15 cellular contexts compared by ENCODE assay signal in the genomic region with DNA sequence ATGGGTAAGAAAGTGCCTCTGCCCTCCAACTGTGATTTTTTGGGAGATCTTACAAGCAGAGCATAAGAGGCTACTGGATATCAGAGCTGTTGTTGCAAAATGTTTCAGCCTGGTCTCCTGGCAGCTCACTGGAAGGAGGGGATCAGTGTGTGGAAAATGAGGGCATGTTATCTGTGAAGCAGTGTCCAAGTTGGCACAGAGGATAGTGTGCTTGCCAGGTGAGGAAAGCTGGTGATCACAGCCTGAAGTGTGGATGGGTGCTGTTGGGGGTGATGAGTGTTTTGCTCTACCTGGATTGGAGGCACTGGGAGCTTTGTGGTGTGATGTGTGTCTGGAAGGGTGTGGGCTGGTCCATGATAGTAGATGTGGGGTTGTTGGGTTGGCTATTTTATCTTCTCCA.
DNase-seq lines count a peak whose midpoint lies in the region; ATAC-seq and TF ChIP-seq lines count a peak whose summit lies in the region.
"Had no signal": no experiment of that assay in that cellular context is flagged by ENCODE, and none has a peak within 500 bp of the region (broad histone marks: within the 10 kb centered on the region; RNA-seq: fewer than 3 reads in every experiment).

No MANE protein-coding gene starts in this region.

- peaks cover 85% of the 10 kb centered on the region for H3K4me1 Mint-ChIP-seq in activated CD8-positive, alpha-beta memory T cell treated with anti-CD3 and anti-CD28 coated beads, Interleukin-2, amount 10 ng/mL, durations not matched to agents 7 days and 5 days
- peaks cover 88 to 91% of the 10 kb centered on the region in 2 donors for H3K4me1 Mint-ChIP-seq in natural killer cell

- no peak for DNase-seq in activated CD8-positive, alpha-beta memory T cell treated with anti-CD3 and anti-CD28 coated beads, Interleukin-2, amount 10 ng/mL, durations not matched to agents 7 days and 5 days
- DNase-seq in activated CD8-positive, alpha-beta memory T cell treated with anti-CD3 and anti-CD28 coated beads, Interleukin-2, amount 50 U/mL, for 4 hours: no peak
- peak; percentile 37 for DNase-seq in amniotic epithelial cell (ENCODE audit: low read depth)
- no peak for DNase-seq in natural killer cell
- no peak for DNase-seq in HEK293T (ENCODE audit: extremely low spot score)
- no peak for DNase-seq in SKM-1 treated with dmso at 0.1 percent for 144 hours (lab: John Stamatoyannopoulos, UW; ENCODE audit: unreplicated experiment)
- DNase-seq: AML-193; CD4-positive, CD25-positive, alpha-beta regulatory T cell; DMS53; NCI-H1417; NCI-H2029 treated with DMSO at 0.1 percent for 48 hours; NCI-H526 treated with DMSO at 0.1 percent for 48 hours; SHP77 had no signal

- no peak overlapping the region for H2AFZ ChIP-seq in Loucy (ENCODE audit: low read length)

- POLR2A ChIA-PET in HEK293T (lab: Yijun Ruan, JAX): no interaction called here

- H3K36me3 Mint-ChIP-seq in activated CD8-positive, alpha-beta memory T cell treated with anti-CD3 and anti-CD28 coated beads, Interleukin-2, amount 10 ng/mL, durations not matched to agents 7 days and 5 days: peaks cover 77% of the 10 kb centered on the region
- peaks cover 12% of the 10 kb centered on the region for H3K36me3 Mint-ChIP-seq in natural killer cell

- ATAC-seq in activated CD8-positive, alpha-beta memory T cell treated with anti-CD3 and anti-CD28 coated beads, Interleukin-2, amount 10 ng/mL, durations not matched to agents 7 days and 5 days: no peak
- ATAC-seq in natural killer cell: no peak
- ATAC-seq in GM19035 (IDR thresholded peaks at IDR 0.05; ENCODE audit: unreplicated experiment): no peak

- H3K4me2 ChIP-seq in Loucy (ENCODE audit: low read depth, low read length, poor library complexity, severe bottlenecking): peak overlapping the region; percentile 94

- H3K36me3 ChIP-seq in Loucy (ENCODE audit: insufficient read depth, low read length): peaks cover 28% of the 10 kb centered on the region

- H4K20me1 ChIP-seq in Loucy (ENCODE audit: insufficient read depth, low read length, poor library complexity, severe bottlenecking): peaks cover 12% of the 10 kb centered on the region

- H3K27me3 ChIP-seq in Loucy (ENCODE audit: insufficient read depth, low read length, poor library complexity, severe bottlenecking): no peaks in the 10 kb centered on the region

- H3K9me3 ChIP-seq in Loucy (ENCODE audit: insufficient read depth, low read depth, low read length): no peaks in the 10 kb centered on the region

- H3F3A ChIP-seq in Loucy (ENCODE audit: low read depth): peaks cover 27% of the 10 kb centered on the region

- no peaks in the 10 kb centered on the region for H3K9me2 ChIP-seq in Loucy (replicated peaks; ENCODE audit: low read depth, low read length)

- peaks cover 8% of the 10 kb centered on the region for H3K9me3 Mint-ChIP-seq in activated CD8-positive, alpha-beta memory T cell treated with anti-CD3 and anti-CD28 coated beads, Interleukin-2, amount 10 ng/mL, durations not matched to agents 7 days and 5 days (ENCODE audit: low read depth)
- H3K9me3 Mint-ChIP-seq in natural killer cell: no peaks in the 10 kb centered on the region

- TF ChIP-seq CTCF in Loucy (conservative IDR thresholded peaks at IDR 0.05; ENCODE audit: low read length) (no peak), natural killer cell (IDR thresholded peaks at IDR 0.05) (no peak)

- CTCF ChIA-PET in activated CD8-positive, alpha-beta memory T cell treated with anti-CD3 and anti-CD28 coated beads, Interleukin-2, amount 10 ng/mL, durations not matched to agents 7 days and 5 days (lab: Charles Lee): interaction anchor here (0.7 to 1.4 kb wide), 3 partner anchors 13 to 23 kb away, joined by 3 to 5 read pairs (median 5); no protein-coding TSS in a partner anchor
- CTCF ChIA-PET in HEK293T (lab: Yijun Ruan, JAX): interaction anchor here (0.6 kb wide), 1 partner anchor 136 kb away, joined by 3 read pairs; no protein-coding TSS in a partner anchor

- peak overlapping the region; percentile 87 for H3K4me3 ChIP-seq in Loucy (ENCODE audit: low read length, poor library complexity, severe bottlenecking)

- H3K4me1 ChIP-seq in Loucy (ENCODE audit: insufficient read depth, low read length, poor library complexity, severe bottlenecking): peaks cover 81% of the 10 kb centered on the region

- H3K9ac ChIP-seq in Loucy (ENCODE audit: low read depth, low read length, poor library complexity, severe bottlenecking): peak overlapping the region; percentile 96

- intact Hi-C loops in natural killer cell (cut with micrococcal nuclease): no loop called here

- H3K27me3 Mint-ChIP-seq in activated CD8-positive, alpha-beta memory T cell treated with anti-CD3 and anti-CD28 coated beads, Interleukin-2, amount 10 ng/mL, durations not matched to agents 7 days and 5 days: no peaks in the 10 kb centered on the region
- no peaks in the 10 kb centered on the region for H3K27me3 Mint-ChIP-seq in natural killer cell (ENCODE audit: low read depth in 2 of 2)
- H3K27me3 Mint-ChIP-seq: CD4-positive, CD25-positive, alpha-beta regulatory T cell had no signal

- peaks cover 85% of the 10 kb centered on the region for H3K79me2 ChIP-seq in Loucy (ENCODE audit: insufficient read depth, low read length)

- no peak overlapping the region for H3K4me3 Mint-ChIP-seq in activated CD8-positive, alpha-beta memory T cell treated with anti-CD3 and anti-CD28 coated beads, Interleukin-2, amount 10 ng/mL, durations not matched to agents 7 days and 5 days
- peak overlapping the region; percentile 38 for H3K4me3 Mint-ChIP-seq in natural killer cell
- H3K4me3 Mint-ChIP-seq: CD4-positive, CD25-positive, alpha-beta regulatory T cell had no signal

- peak overlapping the region; percentile 27 for H3K27ac Mint-ChIP-seq in activated CD8-positive, alpha-beta memory T cell treated with anti-CD3 and anti-CD28 coated beads, Interleukin-2, amount 10 ng/mL, durations not matched to agents 7 days and 5 days
- H3K27ac Mint-ChIP-seq in natural killer cell: peak overlapping the region in 1 of 2 donors; percentile 93
- H3K27ac Mint-ChIP-seq: CD4-positive, CD25-positive, alpha-beta regulatory T cell had no signal

TF ChIP-seq in HEK293T, 16 proteins besides CTCF, POLR2A, EP300 and RAD21:
- TF ChIP-seq CTBP1 (IDR thresholded peaks at IDR 0.05; ENCODE audit: borderline replicate concordance): no peak
- no peak for TF ChIP-seq L3MBTL2 (conservative IDR thresholded peaks at IDR 0.05)
